20 cellular contexts compared by ENCODE assay signal in the genomic region with DNA sequence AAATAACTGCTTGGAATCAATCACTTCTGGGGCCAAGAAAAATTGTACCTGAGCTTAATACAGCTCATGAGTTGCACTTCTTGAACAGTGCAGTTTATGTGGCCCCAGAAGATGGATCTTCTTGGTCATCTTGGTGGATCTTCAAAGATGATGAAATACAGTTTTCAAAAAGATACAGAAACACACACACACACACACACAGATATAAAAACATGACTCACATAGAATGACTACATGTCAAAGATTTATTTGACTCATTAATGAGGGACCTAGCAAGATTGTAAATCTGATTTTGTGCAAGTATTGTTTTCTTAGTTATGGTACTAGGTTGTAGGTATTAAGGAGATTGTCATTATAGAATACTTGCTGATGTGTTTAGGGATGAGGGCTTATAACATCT. TPM values are rescaled to one million over a fixed set of nuclear protein-coding genes. Genes with fewer than 3 reads are reported as not detected.
A peak's percentile ranks its signal among the peaks of the same experiment; 100 is the strongest.
DNase-seq lines count a peak whose midpoint lies in the region; ATAC-seq, FAIRE-seq and TF ChIP-seq lines count a peak whose summit lies in the region.
"Had no signal": no experiment of that assay in that cellular context is flagged by ENCODE, and none has a peak within 500 bp of the region (broad histone marks: within the 10 kb centered on the region; RNA-seq: fewer than 3 reads in every experiment).

No MANE protein-coding gene starts in this region.

- H3K4me3 ChIP-seq in K562 (no peak overlapping the region), hepatocyte (no peak overlapping the region)
- H3K4me3 ChIP-seq: body of pancreas, left ventricle myocardium inferior, tibial artery had no signal

- DNase-seq in activated T-cell treated with anti-CD3 and anti-CD28 coated beads, Interleukin-2, amount 50 U/mL, for 4 hours = no peak
- DNase-seq in activated T-cell treated with anti-CD3 and anti-CD28 coated beads for 4 hours (no peak), HFFc6 (peak; percentile 66), K562 (ENCODE audit: extremely low read depth in 1 of 4, low spot score in 3 of 4) (no peak), kidney tubule cell (ENCODE audit: low spot score) (peak; percentile 25), NCI-H2196 treated with DMSO at 0.1 percent for 48 hours (lab: John Stamatoyannopoulos, UW; ENCODE audit: unreplicated experiment) (no peak), NCI-H510A (lab: John Stamatoyannopoulos, UW) (no peak), hepatocyte (ENCODE audit: low spot score) (no peak)
- DNase-seq: activated effector memory CD4-positive, alpha-beta T cell treated with anti-CD3 and anti-CD28 coated beads, Interleukin-2, amount 50 U/mL, for 16 hours; body of pancreas; dermis blood vessel endothelial cell; DMS79 treated with DMSO at 0.1 percent for 48 hours; erythroblast; left ventricle myocardium inferior; NCI-H2029; NCI-H524; SIG-M5; T-helper 1 cell; tibial artery had no signal

- TF ChIP-seq POLR2A in K562 (conservative IDR thresholded peaks at IDR 0.05) = no peak

- no peak overlapping the region for H3K9ac ChIP-seq in K562 (ENCODE audit: insufficient read depth in 1 of 2, low read depth in 2 of 2, low read length in 2 of 2)

- no peak for TF ChIP-seq EP300 in K562 (IDR thresholded peaks at IDR 0.05; ENCODE audit: low read length)

- H3K36me3 Mint-ChIP-seq in activated T-cell treated with anti-CD3 and anti-CD28 coated beads, Interleukin-2, amount 50 U/mL, for 4 hours (ENCODE audit: insufficient read depth) = peaks cover 49% of the 10 kb centered on the region
- peaks cover 57% of the 10 kb centered on the region for H3K36me3 Mint-ChIP-seq in HFFc6 (ENCODE audit: low read depth)

- H3K4me1 Mint-ChIP-seq in activated T-cell treated with anti-CD3 and anti-CD28 coated beads, Interleukin-2, amount 50 U/mL, for 4 hours (ENCODE audit: low read depth) = peaks cover 22% of the 10 kb centered on the region
- peaks cover 58% of the 10 kb centered on the region for H3K4me1 Mint-ChIP-seq in HFFc6 (ENCODE audit: low read depth)

- H3K27ac Mint-ChIP-seq in HFFc6 = peak overlapping the region; percentile 14

- BruUV-seq in K562 (replicated peaks; lab: Mats Ljungman, UMichigan) = no TSS peak

- POLR2A ChIA-PET in K562 (lab: Yijun Ruan, JAX) = interaction anchor here (0.7 kb wide), 1 partner anchor 19 kb away, joined by 3 read pairs; no protein-coding TSS in a partner anchor

- FAIRE-seq in K562 (lab: Jason Lieb, UNC) = no peak

- TF ChIP-seq CTCF in HFFc6 (IDR thresholded peaks at IDR 0.05) (no peak), K562 (IDR thresholded peaks at IDR 0.05 in 2 of 3, conservative IDR thresholded peaks at IDR 0.05 in 1 of 3; ENCODE audit: insufficient read depth in 2 of 3, low read depth in 1 of 3, low read length in 3 of 3) (no peak), hepatocyte (IDR thresholded peaks at IDR 0.05; ENCODE audit: poor library complexity) (no peak)

- intact Hi-C loops in K562 (cut with micrococcal nuclease) = no loop called here

- no peak for TF ChIP-seq RAD21 in K562 (CRISPR knock-in tag; conservative IDR thresholded peaks at IDR 0.05 in 1 of 2, IDR thresholded peaks at IDR 0.05 in 1 of 2)

- H4K20me1 ChIP-seq in K562 (replicated peaks; ENCODE audit: control insufficient read depth, insufficient read depth, low read length) (no peaks in the 10 kb centered on the region), hepatocyte (ENCODE audit: insufficient read depth, poor library complexity, severe bottlenecking) (no peaks in the 10 kb centered on the region)

- in situ Hi-C loops in K562 (cut with MboI) = no loop called here

- no peaks in the 10 kb centered on the region for H3K27me3 Mint-ChIP-seq in activated T-cell treated with anti-CD3 and anti-CD28 coated beads, Interleukin-2, amount 50 U/mL, for 4 hours (ENCODE audit: low read depth)
- H3K27me3 Mint-ChIP-seq in HFFc6 (ENCODE audit: insufficient read depth) = peaks cover 3% of the 10 kb centered on the region; the same call in 1 of the 2 replicates
- H3K27me3 Mint-ChIP-seq: stimulated activated memory B cell treated with anti-CD40 and anti-IgM and Interleukin-4, amounts not matched to agents 10 μg/mL and 1 μg/mL and 100 μg/mL, for 72 hours had no signal

- H3K9me3 Mint-ChIP-seq in activated T-cell treated with anti-CD3 and anti-CD28 coated beads, Interleukin-2, amount 50 U/mL, for 4 hours = no peaks in the 10 kb centered on the region
- H3K9me3 Mint-ChIP-seq in HFFc6 = no peaks in the 10 kb centered on the region
- H3K9me3 Mint-ChIP-seq: stimulated activated memory B cell treated with anti-CD40 and anti-IgM and Interleukin-4, amounts not matched to agents 10 μg/mL and 1 μg/mL and 100 μg/mL, for 72 hours had no signal

- H3K9me2 ChIP-seq in hepatocyte (replicated peaks; ENCODE audit: insufficient read depth) = no peaks in the 10 kb centered on the region

- H3K79me2 ChIP-seq in K562 (ENCODE audit: control insufficient read depth, insufficient read depth, low read length) = peaks cover 6% of the 10 kb centered on the region; the same call in 1 of the 3 replicates
- peaks cover 12% of the 10 kb centered on the region for H3K79me2 ChIP-seq in hepatocyte

- H2AFZ ChIP-seq in K562 (ENCODE audit: low read depth, low read length) (no peak overlapping the region), hepatocyte (no peak overlapping the region)

- peak; percentile 66 to 81 for ATAC-seq in activated T-cell treated with anti-CD3 and anti-CD28 coated beads, Interleukin-2, amount 50 U/mL, for 4 hours
- ATAC-seq in K562 = no peak
- ATAC-seq: body of pancreas; stimulated activated memory B cell treated with anti-CD40 and anti-IgM and Interleukin-4, amounts not matched to agents 10 μg/mL and 1 μg/mL and 100 μg/mL, for 72 hours had no signal

- H3K4me2 ChIP-seq in K562 (ENCODE audit: insufficient read depth, low read length) = no peak overlapping the region
- no peak overlapping the region for H3K4me2 ChIP-seq in hepatocyte

- no peaks in the 10 kb centered on the region for H3K9me1 ChIP-seq in K562 (ENCODE audit: control insufficient read depth, insufficient read depth, low read length)

- no peaks in the 10 kb centered on the region for H3K4me1 ChIP-seq in K562 (replicated peaks in 1 of 2; ENCODE audit: control insufficient read depth in 2 of 2, insufficient read depth in 2 of 2, low read length in 2 of 2)
- no peaks in the 10 kb centered on the region for H3K4me1 ChIP-seq in hepatocyte (ENCODE audit: insufficient read depth)
- H3K4me1 ChIP-seq: body of pancreas, tibial artery had no signal

- H3K27ac ChIP-seq in K562 (ENCODE audit: extremely low read depth, low read depth, low read length) (no peak overlapping the region), hepatocyte (no peak overlapping the region)
- H3K27ac ChIP-seq: body of pancreas, left ventricle myocardium inferior, tibial artery had no signal

- H3K27me3 ChIP-seq in K562 (ENCODE audit: control insufficient read depth in 2 of 2, insufficient read depth in 2 of 2, low read length in 2 of 2) (no peaks in the 10 kb centered on the region), hepatocyte (no peaks in the 10 kb centered on the region)
- H3K27me3 ChIP-seq: body of pancreas, tibial artery had no signal

- no peaks in the 10 kb centered on the region for H3K9me3 ChIP-seq in K562 (replicated peaks; ENCODE audit: control insufficient read depth, insufficient read depth, low read depth, low read length)
- no peaks in the 10 kb centered on the region for H3K9me3 ChIP-seq in hepatocyte (ENCODE audit: low read depth)
- H3K9me3 ChIP-seq: body of pancreas, left ventricle myocardium inferior, tibial artery had no signal

- peaks cover 69% of the 10 kb centered on the region for H3K36me3 ChIP-seq in K562 (ENCODE audit: control insufficient read depth, insufficient read depth, low read length)
- no peaks in the 10 kb centered on the region for H3K36me3 ChIP-seq in hepatocyte (replicated peaks; ENCODE audit: insufficient read depth, low read depth)

- no peak overlapping the region for H3K4me3 Mint-ChIP-seq in activated T-cell treated with anti-CD3 and anti-CD28 coated beads, Interleukin-2, amount 50 U/mL, for 4 hours
- no peak overlapping the region for H3K4me3 Mint-ChIP-seq in HFFc6
- H3K4me3 Mint-ChIP-seq: stimulated activated memory B cell treated with anti-CD40 and anti-IgM and Interleukin-4, amounts not matched to agents 10 μg/mL and 1 μg/mL and 100 μg/mL, for 72 hours had no signal

- CTCF ChIA-PET in K562 (lab: Yijun Ruan, JAX; ENCODE audit: low intra/inter-chr PET ratio) = no interaction called here

TF ChIP-seq in K562, 482 proteins besides CTCF, POLR2A, EP300 and RAD21 (continues in another document):
- no peak for TF ChIP-seq CHCHD3 (CRISPR knock-in tag; IDR thresholded peaks at IDR 0.05)
- TF ChIP-seq FOXA1 (IDR thresholded peaks at IDR 0.05; ENCODE audit: borderline replicate concordance) = no peak
- no peak for TF ChIP-seq ZNF778 (CRISPR knock-in tag; IDR thresholded peaks at IDR 0.05)

RNA-seq across cellular contexts. Expression of gene PDCD6IP, which starts 32.6 kb away (rescaled TPM):
- total RNA-seq in activated T-cell treated with anti-CD3 and anti-CD28 coated beads, Interleukin-2, amount 50 U/mL, for 4 hours = 100 to 1,000 TPM; 167 to 177 (median 172) TPM
- 100 to 1,000 TPM; 229 to 251 (median 239) TPM for total RNA-seq in HFFc6 (2021; fragmentation: NEBNext Ultra II Directional; extraction: Animal tissue kit (Norgen Biotek cat#: 25700))
- 160 and 344 TPM in 2 replicates for total RNA-seq in K562 (2011; cell fraction: chromatin; rRNA removed; ENCODE audit: low replicate concordance)
- total RNA-seq in K562 (2011; cell fraction: nucleolus; rRNA removed) = 122 and 124 TPM in 2 replicates
- total RNA-seq in K562 (2011; cell fraction: nucleoplasm; rRNA removed) = 160 and 236 TPM in 2 replicates
- total RNA-seq in K562 (2014; rRNA removed) (118 and 141 TPM in 2 replicates), K562 (2014; rRNA removed; fragmentation: Illumina TruSeq; extraction: Trizol) (163 and 187 TPM in 2 replicates), K562 (2015; rRNA removed; fragmentation: Illumina TruSeq; extraction: Trizol) (158 and 168 TPM in 2 replicates), K562 (2021) (265 and 302 TPM in 2 replicates), hepatocyte (106 and 121 TPM in 2 replicates)
- polyA plus RNA-seq in K562 (2011; rRNA removed) (275 and 299 TPM in 2 replicates), K562 (2014; fragmentation: Illumina TruSeq; extraction: Trizol) (90.9 and 107 TPM in 2 replicates), K562 (2014; fragmentation: Nextera tagmentation; extraction: Ambion mirVana) (10 to 100 TPM; 40.2 to 57.6 TPM), K562 (2014; rRNA removed) (90.5 and 122 TPM in 2 replicates), hepatocyte (83.6 and 88.2 TPM in 2 replicates)
- polyA plus RNA-seq in K562 (2011; cell fraction: cytosol; rRNA removed) = 109 and 253 TPM in 2 replicates
- 419 and 457 TPM in 2 replicates for polyA plus RNA-seq in K562 (2011; cell fraction: nucleus; rRNA removed)
- 121 and 225 TPM in 2 replicates for polyA plus RNA-seq in K562 (2012)
- 221 and 245 TPM in 2 replicates for polyA minus RNA-seq in K562 (2011; rRNA and poly(A)+ RNA removed)
- polyA minus RNA-seq in K562 (2011; cell fraction: cytosol; rRNA and poly(A)+ RNA removed) = 240 and 262 TPM in 2 replicates
- 269 and 348 TPM in 2 replicates for polyA minus RNA-seq in K562 (2011; cell fraction: nucleus; rRNA and poly(A)+ RNA removed)

Comparison
In these comparisons a context has a peak if more than half of its experiments do, and no peak if none do; other contexts are left out.
1. DNase-seq: peak in HFFc6 (single experiment) and kidney tubule cell (single experiment); none in activated T-cell treated with anti-CD3 and anti-CD28 coated beads, Interleukin-2, amount 50 U/mL, for 4 hours (single experiment), activated T-cell treated with anti-CD3 and anti-CD28 coated beads for 4 hours (single experiment), K562 (0 of 4), NCI-H2196 treated with DMSO at 0.1 percent for 48 hours (single experiment), NCI-H510A (single experiment) and hepatocyte (single experiment).